ENCODE assay signal across 2 cellular contexts in the genomic region with DNA sequence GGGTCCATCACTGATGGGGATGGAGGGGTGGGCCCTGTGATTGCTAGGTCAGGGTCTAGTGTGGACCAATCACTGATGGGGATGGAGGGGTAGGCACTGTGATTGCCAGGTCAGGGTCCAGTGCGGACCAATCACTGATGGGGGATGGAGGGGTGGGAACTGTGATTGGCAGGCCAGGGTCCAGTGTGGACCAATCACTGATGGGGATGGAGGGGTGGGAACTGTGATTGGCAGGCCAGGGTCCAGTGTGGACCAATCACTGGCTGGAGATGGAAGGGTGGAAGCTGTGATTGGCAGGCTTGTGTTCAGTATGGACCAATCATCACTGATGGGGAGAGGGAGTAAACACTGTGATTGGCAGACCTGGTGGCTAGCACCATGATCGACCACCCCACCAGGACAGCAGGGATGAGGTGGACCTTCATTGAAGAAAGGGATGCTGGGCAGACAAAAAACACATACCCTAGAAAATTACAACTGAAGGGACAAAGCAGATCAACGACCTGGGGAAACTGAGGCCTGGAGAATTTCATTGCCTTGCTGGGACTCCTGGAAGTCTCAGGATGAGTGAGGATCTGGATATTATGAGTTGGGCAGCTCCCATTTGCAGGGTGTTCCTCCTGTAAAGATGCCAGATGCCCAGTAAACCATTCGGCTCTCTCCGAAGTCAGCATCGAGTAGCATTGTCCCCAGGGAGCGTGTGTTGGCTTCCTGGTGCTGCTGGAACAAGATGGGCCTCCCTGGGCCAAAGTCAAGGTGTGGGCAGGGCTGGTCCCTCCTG.
TF ChIP-seq lines count a peak whose summit lies in the region.

No MANE protein-coding gene starts in this region.

TF ChIP-seq in HEK293, 187 proteins besides CTCF, POLR2A, EP300 and RAD21 (continued from another document):
- TF ChIP-seq, protein P1, sequence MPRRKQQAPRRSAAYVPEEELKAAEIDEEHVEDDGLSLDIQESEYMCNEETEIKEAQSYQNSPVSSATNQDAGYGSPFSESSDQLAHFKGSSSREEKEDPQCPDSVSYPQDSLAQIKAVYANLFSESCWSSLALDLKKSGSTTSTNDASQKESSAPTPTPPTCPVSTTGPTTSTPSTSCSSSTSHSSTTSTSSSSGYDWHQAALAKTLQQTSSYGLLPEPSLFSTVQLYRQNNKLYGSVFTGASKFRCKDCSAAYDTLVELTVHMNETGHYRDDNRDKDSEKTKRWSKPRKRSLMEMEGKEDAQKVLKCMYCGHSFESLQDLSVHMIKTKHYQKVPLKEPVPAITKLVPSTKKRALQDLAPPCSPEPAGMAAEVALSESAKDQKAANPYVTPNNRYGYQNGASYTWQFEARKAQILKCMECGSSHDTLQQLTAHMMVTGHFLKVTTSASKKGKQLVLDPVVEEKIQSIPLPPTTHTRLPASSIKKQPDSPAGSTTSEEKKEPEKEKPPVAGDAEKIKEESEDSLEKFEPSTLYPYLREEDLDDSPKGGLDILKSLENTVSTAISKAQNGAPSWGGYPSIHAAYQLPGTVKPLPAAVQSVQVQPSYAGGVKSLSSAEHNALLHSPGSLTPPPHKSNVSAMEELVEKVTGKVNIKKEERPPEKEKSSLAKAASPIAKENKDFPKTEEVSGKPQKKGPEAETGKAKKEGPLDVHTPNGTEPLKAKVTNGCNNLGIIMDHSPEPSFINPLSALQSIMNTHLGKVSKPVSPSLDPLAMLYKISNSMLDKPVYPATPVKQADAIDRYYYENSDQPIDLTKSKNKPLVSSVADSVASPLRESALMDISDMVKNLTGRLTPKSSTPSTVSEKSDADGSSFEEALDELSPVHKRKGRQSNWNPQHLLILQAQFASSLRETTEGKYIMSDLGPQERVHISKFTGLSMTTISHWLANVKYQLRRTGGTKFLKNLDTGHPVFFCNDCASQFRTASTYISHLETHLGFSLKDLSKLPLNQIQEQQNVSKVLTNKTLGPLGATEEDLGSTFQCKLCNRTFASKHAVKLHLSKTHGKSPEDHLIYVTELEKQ (tag by site-specific recombination; IDR thresholded peaks at IDR 0.05; ENCODE audit: borderline replicate concordance): no peak
- TF ChIP-seq ZNF366 (tag by site-specific recombination; conservative IDR thresholded peaks at IDR 0.05) (no peak), ZNF544 (tag by site-specific recombination; IDR thresholded peaks at IDR 0.05) (no peak), ZBTB48 (tag by site-specific recombination; IDR thresholded peaks at IDR 0.05) (0 out of 2 replicates have a peak, but pooled peaks have one; percentile 30), ZNF335 (tag by site-specific recombination; conservative IDR thresholded peaks at IDR 0.05) (no peak), ZNF416 (tag by site-specific recombination; IDR thresholded peaks at IDR 0.05) (no peak), ZNF473 (tag by site-specific recombination; IDR thresholded peaks at IDR 0.05) (no peak), ZBTB8A (tag by site-specific recombination; IDR thresholded peaks at IDR 0.05) (no peak), EGR2 (tag by site-specific recombination; IDR thresholded peaks at IDR 0.05; ENCODE audit: low read depth) (no peak), ZNF558 (tag by site-specific recombination; IDR thresholded peaks at IDR 0.05) (no peak), SP2 (tag by site-specific recombination; IDR thresholded peaks at IDR 0.05) (peak; percentile 78), ZNF157 (tag by site-specific recombination; IDR thresholded peaks at IDR 0.05) (no peak), ZNF169 (tag by site-specific recombination; IDR thresholded peaks at IDR 0.05) (no peak), ZNF624 (tag by site-specific recombination; IDR thresholded peaks at IDR 0.05) (no peak), SP7 (tag by site-specific recombination; IDR thresholded peaks at IDR 0.05) (no peak), ZBTB17 (tag by site-specific recombination; IDR thresholded peaks at IDR 0.05) (no peak), SP3 (tag by site-specific recombination; IDR thresholded peaks at IDR 0.05) (no peak), ZNF837 (tag by site-specific recombination; IDR thresholded peaks at IDR 0.05) (no peak), ZNF792 (tag by site-specific recombination; IDR thresholded peaks at IDR 0.05) (no peak), ZNF24 (tag by site-specific recombination; IDR thresholded peaks at IDR 0.05) (no peak), ZNF600 (tag by site-specific recombination; IDR thresholded peaks at IDR 0.05) (no peak), ZNF292 (tag by site-specific recombination; IDR thresholded peaks at IDR 0.05; ENCODE audit: borderline replicate concordance, low read depth) (no peak), GLIS2 (tag by site-specific recombination; IDR thresholded peaks at IDR 0.05) (no peak), ZNF654 (tag by site-specific recombination; IDR thresholded peaks at IDR 0.05; ENCODE audit: low read depth) (no peak), ZNF549 (tag by site-specific recombination; IDR thresholded peaks at IDR 0.05) (peak; percentile 95)
- TF ChIP-seq, protein P2, sequence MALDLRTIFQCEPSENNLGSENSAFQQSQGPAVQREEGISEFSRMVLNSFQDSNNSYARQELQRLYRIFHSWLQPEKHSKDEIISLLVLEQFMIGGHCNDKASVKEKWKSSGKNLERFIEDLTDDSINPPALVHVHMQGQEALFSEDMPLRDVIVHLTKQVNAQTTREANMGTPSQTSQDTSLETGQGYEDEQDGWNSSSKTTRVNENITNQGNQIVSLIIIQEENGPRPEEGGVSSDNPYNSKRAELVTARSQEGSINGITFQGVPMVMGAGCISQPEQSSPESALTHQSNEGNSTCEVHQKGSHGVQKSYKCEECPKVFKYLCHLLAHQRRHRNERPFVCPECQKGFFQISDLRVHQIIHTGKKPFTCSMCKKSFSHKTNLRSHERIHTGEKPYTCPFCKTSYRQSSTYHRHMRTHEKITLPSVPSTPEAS (tag by site-specific recombination; IDR thresholded peaks at IDR 0.05): no peak

TF ChIP-seq in WTC11, 78 proteins besides CTCF, POLR2A, EP300 and RAD21 (continued from another document):
- TF ChIP-seq, protein P3, sequence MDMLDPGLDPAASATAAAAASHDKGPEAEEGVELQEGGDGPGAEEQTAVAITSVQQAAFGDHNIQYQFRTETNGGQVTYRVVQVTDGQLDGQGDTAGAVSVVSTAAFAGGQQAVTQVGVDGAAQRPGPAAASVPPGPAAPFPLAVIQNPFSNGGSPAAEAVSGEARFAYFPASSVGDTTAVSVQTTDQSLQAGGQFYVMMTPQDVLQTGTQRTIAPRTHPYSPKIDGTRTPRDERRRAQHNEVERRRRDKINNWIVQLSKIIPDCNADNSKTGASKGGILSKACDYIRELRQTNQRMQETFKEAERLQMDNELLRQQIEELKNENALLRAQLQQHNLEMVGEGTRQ (CRISPR knock-in tag; IDR thresholded peaks at IDR 0.05): no peak
- TF ChIP-seq, protein P4, sequence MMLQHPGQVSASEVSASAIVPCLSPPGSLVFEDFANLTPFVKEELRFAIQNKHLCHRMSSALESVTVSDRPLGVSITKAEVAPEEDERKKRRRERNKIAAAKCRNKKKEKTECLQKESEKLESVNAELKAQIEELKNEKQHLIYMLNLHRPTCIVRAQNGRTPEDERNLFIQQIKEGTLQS (CRISPR knock-in tag; conservative IDR thresholded peaks at IDR 0.05): no peak
- TF ChIP-seq ELF4 (CRISPR knock-in tag; IDR thresholded peaks at IDR 0.05; ENCODE audit: low read depth) (no peak), ZNF121 (CRISPR knock-in tag; IDR thresholded peaks at IDR 0.05) (no peak)
